In the genomic region with DNA sequence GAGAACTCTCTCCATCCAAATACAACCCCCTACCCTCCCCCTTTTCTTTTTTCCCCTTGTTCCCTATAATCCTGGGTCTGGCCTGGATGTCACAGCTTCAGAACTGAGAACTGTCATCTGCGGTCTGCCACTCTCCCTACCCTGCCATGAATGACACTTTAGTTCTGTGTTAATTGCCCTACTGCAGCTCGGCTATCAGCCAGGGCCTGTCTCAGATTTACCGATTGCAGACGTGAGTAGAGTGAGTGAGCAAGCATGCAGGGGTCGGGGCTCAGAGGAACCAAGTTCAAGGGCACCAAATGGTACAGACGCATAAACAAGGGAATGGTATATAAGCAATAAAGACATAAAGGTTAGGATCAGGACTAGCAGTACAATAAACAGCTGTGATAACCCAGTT, we compare ENCODE assay signal across 1 cellular context.
TF ChIP-seq lines count a peak whose summit lies in the region.

No MANE protein-coding gene starts in this region.

TF ChIP-seq in SK-N-SH treated with all-trans-retinoic acid at 6 μM for 48 hours, 23 proteins besides CTCF, POLR2A, EP300 and RAD21 (continued from another document):
- TF ChIP-seq, protein P1, sequence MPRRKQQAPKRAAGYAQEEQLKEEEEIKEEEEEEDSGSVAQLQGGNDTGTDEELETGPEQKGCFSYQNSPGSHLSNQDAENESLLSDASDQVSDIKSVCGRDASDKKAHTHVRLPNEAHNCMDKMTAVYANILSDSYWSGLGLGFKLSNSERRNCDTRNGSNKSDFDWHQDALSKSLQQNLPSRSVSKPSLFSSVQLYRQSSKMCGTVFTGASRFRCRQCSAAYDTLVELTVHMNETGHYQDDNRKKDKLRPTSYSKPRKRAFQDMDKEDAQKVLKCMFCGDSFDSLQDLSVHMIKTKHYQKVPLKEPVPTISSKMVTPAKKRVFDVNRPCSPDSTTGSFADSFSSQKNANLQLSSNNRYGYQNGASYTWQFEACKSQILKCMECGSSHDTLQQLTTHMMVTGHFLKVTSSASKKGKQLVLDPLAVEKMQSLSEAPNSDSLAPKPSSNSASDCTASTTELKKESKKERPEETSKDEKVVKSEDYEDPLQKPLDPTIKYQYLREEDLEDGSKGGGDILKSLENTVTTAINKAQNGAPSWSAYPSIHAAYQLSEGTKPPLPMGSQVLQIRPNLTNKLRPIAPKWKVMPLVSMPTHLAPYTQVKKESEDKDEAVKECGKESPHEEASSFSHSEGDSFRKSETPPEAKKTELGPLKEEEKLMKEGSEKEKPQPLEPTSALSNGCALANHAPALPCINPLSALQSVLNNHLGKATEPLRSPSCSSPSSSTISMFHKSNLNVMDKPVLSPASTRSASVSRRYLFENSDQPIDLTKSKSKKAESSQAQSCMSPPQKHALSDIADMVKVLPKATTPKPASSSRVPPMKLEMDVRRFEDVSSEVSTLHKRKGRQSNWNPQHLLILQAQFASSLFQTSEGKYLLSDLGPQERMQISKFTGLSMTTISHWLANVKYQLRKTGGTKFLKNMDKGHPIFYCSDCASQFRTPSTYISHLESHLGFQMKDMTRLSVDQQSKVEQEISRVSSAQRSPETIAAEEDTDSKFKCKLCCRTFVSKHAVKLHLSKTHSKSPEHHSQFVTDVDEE (CRISPR knock-in tag; IDR thresholded peaks at IDR 0.05): no peak
- TF ChIP-seq ZC3H10 (CRISPR knock-in tag; IDR thresholded peaks at IDR 0.05) (no peak), PPARA (CRISPR knock-in tag; IDR thresholded peaks at IDR 0.05; ENCODE audit: borderline replicate concordance) (no peak), GLIS3 (CRISPR knock-in tag; IDR thresholded peaks at IDR 0.05) (no peak), TCF4 (CRISPR knock-in tag; IDR thresholded peaks at IDR 0.05; ENCODE audit: borderline replicate concordance) (no peak)
